1 cellular context compared by ENCODE assay signal in the genomic region with DNA sequence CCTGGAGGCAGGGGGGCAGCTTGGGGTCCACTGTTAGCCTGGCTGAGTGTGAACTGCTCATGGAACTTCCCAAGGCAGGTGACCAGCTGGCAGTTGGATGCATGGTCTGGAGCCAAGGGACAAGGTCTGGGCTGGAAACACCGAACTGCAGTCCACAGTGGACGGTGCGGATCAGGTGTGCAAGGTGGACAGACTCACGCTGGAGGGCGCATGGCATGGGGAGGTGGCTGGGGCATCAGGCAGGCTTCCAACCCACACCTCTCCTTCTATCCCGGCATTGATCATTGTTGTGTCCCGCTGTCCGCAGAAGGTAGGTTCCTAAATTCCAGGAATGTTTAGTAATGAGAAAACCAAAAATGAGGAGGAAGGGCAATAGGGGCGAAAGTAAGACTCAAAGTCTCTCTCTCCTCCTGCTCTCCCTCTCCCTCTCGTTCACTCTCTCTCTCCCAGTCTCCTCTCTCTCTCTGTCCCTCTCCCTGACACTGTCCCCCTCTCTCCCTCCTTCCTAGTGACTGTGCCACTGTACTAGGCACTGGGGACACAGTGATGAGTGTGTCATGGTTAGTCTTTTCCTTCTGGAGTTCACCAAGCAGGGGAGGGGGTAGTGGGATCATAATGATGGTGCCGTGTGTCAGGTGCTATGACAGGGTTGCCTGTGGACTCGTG.
TF ChIP-seq lines count a peak whose summit lies in the region.

No MANE protein-coding gene starts in this region.

TF ChIP-seq in A549, 52 proteins besides CTCF, POLR2A, EP300 and RAD21 (continued from another document):
- TF ChIP-seq FOXS1 (CRISPR knock-in tag; IDR thresholded peaks at IDR 0.05) (no peak), CEBPB (IDR thresholded peaks at IDR 0.05) (no peak)
